In the genomic region with DNA sequence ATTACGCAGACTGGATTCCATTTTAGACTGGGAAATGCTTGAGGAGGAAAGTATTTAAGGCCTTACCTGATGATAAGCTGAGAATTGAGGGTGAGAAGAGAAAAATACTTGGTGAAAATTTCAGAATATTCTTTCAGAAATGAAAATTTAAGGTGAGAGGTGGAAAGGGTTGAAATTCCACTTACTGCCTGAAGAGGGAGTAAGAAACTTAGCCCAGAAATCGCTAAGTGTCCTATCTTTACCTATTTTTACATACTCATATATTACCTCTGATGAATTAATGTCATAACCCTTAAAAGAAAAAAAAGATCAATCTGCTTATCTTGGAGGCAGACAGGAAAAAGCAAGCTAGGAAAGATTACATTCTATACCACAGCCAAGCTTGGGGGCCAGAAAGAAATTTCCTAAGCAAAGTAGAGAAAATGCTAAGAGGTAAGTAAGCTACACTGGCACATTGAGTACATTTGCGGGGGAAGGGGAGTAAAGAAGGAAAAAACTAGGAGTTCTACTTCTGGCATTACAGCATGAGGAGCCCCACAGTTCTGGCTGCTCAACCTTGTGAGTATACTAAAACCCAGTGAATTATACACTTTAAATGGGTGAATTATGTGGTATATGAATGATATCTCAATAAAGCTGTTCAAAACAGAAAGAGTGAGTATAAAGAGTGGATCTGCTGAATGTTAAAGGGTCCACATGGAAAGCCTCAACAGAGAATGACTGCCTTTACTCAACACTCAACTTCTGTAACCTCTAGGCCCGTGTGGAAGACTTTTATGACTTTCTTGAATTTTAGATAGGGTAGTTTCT, we compare ENCODE assay signal across 1 cellular context.
TF ChIP-seq lines count a peak whose summit lies in the region.

No MANE protein-coding gene starts in this region.

TF ChIP-seq in endothelial cell of umbilical vein, 7 proteins besides CTCF, POLR2A, EP300 and RAD21:
- TF ChIP-seq EZH2 (IDR thresholded peaks at IDR 0.05; ENCODE audit: borderline replicate concordance, low read depth, low read length, severe bottlenecking) (no peak), POLR2AphosphoS5 (IDR thresholded peaks at IDR 0.05; ENCODE audit: insufficient read depth, low read depth, low read length) (no peak), MYC (IDR thresholded peaks at IDR 0.05; ENCODE audit: low read depth, low read length) (no peak), GATA2 (IDR thresholded peaks at IDR 0.05; ENCODE audit: insufficient read depth, insufficient read length, low read depth, low read length) (no peak), JUN (IDR thresholded peaks at IDR 0.05; ENCODE audit: borderline replicate concordance, insufficient read depth, insufficient read length, low read depth) (no peak), FOS (IDR thresholded peaks at IDR 0.05; ENCODE audit: borderline replicate concordance, insufficient read depth, low read length) (no peak)
- TF ChIP-seq, protein P1, sequence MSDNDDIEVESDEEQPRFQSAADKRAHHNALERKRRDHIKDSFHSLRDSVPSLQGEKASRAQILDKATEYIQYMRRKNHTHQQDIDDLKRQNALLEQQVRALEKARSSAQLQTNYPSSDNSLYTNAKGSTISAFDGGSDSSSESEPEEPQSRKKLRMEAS (IDR thresholded peaks at IDR 0.05; ENCODE audit: insufficient read depth, insufficient read length): no peak
